Comparison of ENCODE assay signal across 8 cellular contexts in the genomic region with DNA sequence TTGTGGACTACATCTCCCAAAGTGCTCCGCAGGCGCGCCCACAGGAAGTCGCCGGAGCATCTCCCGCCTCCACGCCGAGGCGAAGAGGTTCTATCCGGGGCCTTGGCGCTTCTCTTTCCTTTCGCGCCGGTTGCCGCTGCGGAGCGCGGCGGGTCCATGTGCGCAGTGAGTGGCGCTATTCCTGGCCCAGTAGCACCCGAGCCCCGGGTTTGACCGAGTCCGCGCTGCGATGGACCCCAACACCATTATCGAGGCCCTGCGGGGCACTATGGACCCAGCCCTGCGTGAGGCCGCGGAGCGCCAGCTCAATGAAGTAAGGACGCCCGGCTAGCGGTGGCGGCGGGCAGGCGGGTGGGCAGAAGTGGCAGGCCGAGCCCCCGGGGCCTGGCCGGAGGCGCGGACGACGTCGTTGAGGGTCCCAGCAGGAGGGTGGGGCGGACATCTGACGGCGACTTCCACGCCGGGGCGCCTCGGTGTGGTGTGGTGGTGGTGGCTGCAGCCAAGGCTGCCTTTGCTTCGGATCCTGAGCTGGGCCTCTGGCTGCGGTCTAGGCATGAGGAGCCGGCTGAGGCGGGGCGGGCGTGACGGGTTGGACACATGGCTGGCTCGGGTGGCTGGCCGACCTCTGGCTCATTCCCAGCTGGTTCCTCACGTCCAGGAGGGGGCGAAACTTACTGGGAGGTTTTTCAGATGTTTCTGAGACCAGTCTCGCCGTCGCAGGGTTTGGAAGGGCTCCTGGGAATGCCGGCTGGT. TPM values are rescaled to one million over a fixed set of nuclear protein-coding genes. Genes with fewer than 3 reads are reported as not detected.
DNase-seq lines count a peak whose midpoint lies in the region; ATAC-seq and TF ChIP-seq lines count a peak whose summit lies in the region.

A gene (plus strand): TSS at position 118 of the 753 bp plus-strand sequence. CDS start 112 bp downstream, at position 230.

- peaks cover 0 to 4% of the 10 kb centered on the region in 2 donors for H3K36me3 ChIP-seq in ascending aorta

- TF ChIP-seq CTCF in ascending aorta (IDR thresholded peaks at IDR 0.05) = peak; percentile 8 to 41 (median 38)

- peaks cover 0 to 36% of the 10 kb centered on the region in 2 donors for H3K4me1 ChIP-seq in ascending aorta

- H3K27ac Mint-ChIP-seq in T-helper 2 cell treated with Interferon-gamma antibody and Interleukin-4, amounts not matched to agents 5 μg/mL and 100 μg/mL, for 36 hours = peak within 1 kb of the TSS; percentile 90

- H3K4me3 ChIP-seq in ascending aorta = peak within 1 kb of the TSS; percentile 86 to 97

- H3K9me3 Mint-ChIP-seq in T-helper 2 cell treated with Interferon-gamma antibody and Interleukin-4, amounts not matched to agents 5 μg/mL and 100 μg/mL, for 36 hours = no peaks in the 10 kb centered on the region

- no peaks in the 10 kb centered on the region for H3K27me3 Mint-ChIP-seq in T-helper 2 cell treated with Interferon-gamma antibody and Interleukin-4, amounts not matched to agents 5 μg/mL and 100 μg/mL, for 36 hours (ENCODE audit: low read depth)

- H3K27ac ChIP-seq in ascending aorta = peak within 1 kb of the TSS; percentile 94 to 99

- peak within 1 kb of the TSS; percentile 95 for H3K4me3 Mint-ChIP-seq in T-helper 2 cell treated with Interferon-gamma antibody and Interleukin-4, amounts not matched to agents 5 μg/mL and 100 μg/mL, for 36 hours

- peak; percentile 95 for TF ChIP-seq POLR2A in GM15510 (IDR thresholded peaks at IDR 0.05; ENCODE audit: borderline replicate concordance, extremely low read depth, insufficient read length)

- DNase-seq in NCI-H146 treated with DMSO at 0.1 percent for 48 hours (lab: John Stamatoyannopoulos, UW; ENCODE audit: unreplicated experiment) (peak; percentile 70), ascending aorta (ENCODE audit: low spot score in 2 of 2) (peak; percentile 70 to 95), hepatic stellate cell (ENCODE audit: low spot score) (peak; percentile 93), retina (peak; percentile 94), cortex of kidney (lab: John Stamatoyannopoulos, UW) (no peak)
- DNase-seq in T-helper 2 cell treated with Interferon-gamma antibody and Interleukin-4, amounts not matched to agents 5 μg/mL and 100 μg/mL, for 36 hours (ENCODE audit: low spot score) = peak; percentile 90

- peaks cover 15% of the 10 kb centered on the region for H3K36me3 Mint-ChIP-seq in T-helper 2 cell treated with Interferon-gamma antibody and Interleukin-4, amounts not matched to agents 5 μg/mL and 100 μg/mL, for 36 hours (ENCODE audit: low read depth)

- no peaks in the 10 kb centered on the region for H3K27me3 ChIP-seq in ascending aorta

- H3K9me3 ChIP-seq in ascending aorta = no peaks in the 10 kb centered on the region

- H3K4me1 Mint-ChIP-seq in T-helper 2 cell treated with Interferon-gamma antibody and Interleukin-4, amounts not matched to agents 5 μg/mL and 100 μg/mL, for 36 hours (ENCODE audit: low read depth) = peaks cover 23% of the 10 kb centered on the region

- ATAC-seq in HG02852 (IDR thresholded peaks at IDR 0.05; ENCODE audit: unreplicated experiment) = peak; percentile 91

- intact Hi-C loops in ascending aorta (cut with DNase I) = loop anchor here (1.0 to 2.0 kb wide), 4 partner anchors 20 to 120 kb away; a partner anchor contains a TSS

RNA-seq across cellular contexts. Expression of the gene that starts here (rescaled TPM):
- total RNA-seq in ascending aorta = 93.4 TPM
